Comparison of ENCODE assay signal across 1 cellular context in genomic region chr17:78834571-78834970, GRCh38.
TF ChIP-seq lines count a peak whose summit lies in the region.

No MANE protein-coding gene starts in this region.

TF ChIP-seq in K562, 482 proteins besides CTCF, POLR2A, EP300 and RAD21:
- TF ChIP-seq ZNF121 (CRISPR knock-in tag; conservative IDR thresholded peaks at IDR 0.05) (peak; percentile 77), DEAF1 (CRISPR knock-in tag; IDR thresholded peaks at IDR 0.05) (no peak), HMG20B (CRISPR knock-in tag; IDR thresholded peaks at IDR 0.05) (no peak)
